In the genomic region with DNA sequence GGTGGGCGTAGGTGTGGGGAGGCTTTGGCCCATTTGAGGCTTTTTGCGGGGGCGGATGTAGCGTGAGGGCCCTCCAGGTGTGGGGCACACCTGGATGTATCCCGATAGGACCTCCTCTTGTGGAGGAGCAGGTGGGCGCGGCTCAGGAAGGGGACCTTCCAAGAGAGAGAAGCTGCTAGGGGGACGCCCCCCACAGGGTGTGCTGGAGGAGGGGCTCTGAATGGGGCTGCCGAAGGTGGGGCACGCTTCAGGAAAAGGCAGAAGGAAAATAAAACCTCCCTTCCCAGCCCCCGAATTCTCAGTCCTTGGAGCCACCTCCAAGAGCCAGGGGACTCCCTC, we compare ENCODE assay signal across 9 cellular contexts. TPM values are rescaled to one million over a fixed set of nuclear protein-coding genes. Genes with fewer than 3 reads are reported as not detected.
DNase-seq lines count a peak whose midpoint lies in the region; ATAC-seq and TF ChIP-seq lines count a peak whose summit lies in the region.
"Had no signal": no experiment of that assay in that cellular context is flagged by ENCODE, and none has a peak within 500 bp of the region (broad histone marks: within the 10 kb centered on the region; RNA-seq: fewer than 3 reads in every experiment).

No MANE protein-coding gene starts in this region.

- TF ChIP-seq RAD21 in HCT116 (IDR thresholded peaks at IDR 0.05; ENCODE audit: low read depth), result no peak

- POLR2A ChIA-PET in HCT116 (lab: Charles Lee), result no interaction called here

- TF ChIP-seq CTCF in HCT116 (IDR thresholded peaks at IDR 0.05 in 2 of 3, conservative IDR thresholded peaks at IDR 0.05 in 1 of 3; ENCODE audit: borderline replicate concordance in 1 of 3, insufficient read depth in 1 of 3, low read depth in 2 of 3, low read length in 2 of 3), result no peak
- TF ChIP-seq CTCF in WERI-Rb-1 (IDR thresholded peaks at IDR 0.05; ENCODE audit: low read depth, low read length), result no peak

- H3K9me2 ChIP-seq in HCT116 (ENCODE audit: insufficient read depth), result no peaks in the 10 kb centered on the region

- CTCF ChIA-PET in HCT116 (lab: Charles Lee), result interaction anchor here (0.8 to 1.3 kb wide), 2 partner anchors 10 to 34 kb away, joined by 3 to 5 read pairs; no protein-coding TSS in a partner anchor

- peak overlapping the region; percentile 98 for H3K4me2 ChIP-seq in HCT116 (ENCODE audit: low read length)

- BruUV-seq in HCT116 (replicated peaks; lab: Mats Ljungman, UMichigan), result no TSS peak

- no peak for TF ChIP-seq POLR2A in HCT116 (IDR thresholded peaks at IDR 0.05; ENCODE audit: borderline replicate concordance, extremely low read depth, insufficient read depth, insufficient read length)

- RAD21 ChIA-PET in HCT116 (lab: Charles Lee; ENCODE audit: low non-redundant PET in 1 of 2, low total read pairs in 2 of 2, uncharacterized antibody in 2 of 2, unreplicated experiment in 2 of 2), result interaction anchor here in 1 of 2 experiments (0.6 kb wide), 1 partner anchor 1665 kb away, joined by 5 read pairs; a partner anchor contains a TSS

- H3K4me3 ChIP-seq in HCT116 (replicated peaks in 1 of 2; ENCODE audit: low read depth in 1 of 2, low read length in 2 of 2) (peak overlapping the region; percentile 64 to 87), WERI-Rb-1 (ENCODE audit: low read depth, low read length) (peak overlapping the region; percentile 48), iPS-20b (ENCODE audit: low read length) (peak overlapping the region; percentile 72), skeletal muscle tissue (ENCODE audit: low read length in 3 of 3) (peak overlapping the region in 2 of 3 donors; percentile 66 to 70)

- no peak for DNase-seq in HCT116 (ENCODE audit: low read depth, low spot score)
- no peak for DNase-seq in WERI-Rb-1
- DNase-seq in effector CD8-positive, alpha-beta T cell (lab: John Stamatoyannopoulos, UW), result no peak
- DNase-seq in A172 (ENCODE audit: low spot score), result no peak
- no peak for DNase-seq in effector CD4-positive, alpha-beta T cell
- DNase-seq: NCI-H446 treated with DMSO at 0.1 percent for 48 hours had no signal

- H3K27me3 ChIP-seq in HCT116 (ENCODE audit: insufficient read depth, low read length) (no peaks in the 10 kb centered on the region), WERI-Rb-1 (ENCODE audit: insufficient read depth, low read depth, severe bottlenecking) (no peaks in the 10 kb centered on the region), iPS-20b (ENCODE audit: insufficient read depth, low read length) (peaks cover 8% of the 10 kb centered on the region), skeletal muscle tissue (ENCODE audit: control insufficient read depth in 3 of 3, insufficient read depth in 3 of 3, low read length in 3 of 3) (no peaks in the 10 kb centered on the region)

- no peaks in the 10 kb centered on the region for H3K9me3 ChIP-seq in HCT116 (ENCODE audit: control insufficient read depth in 1 of 2, insufficient read depth in 1 of 2, low read depth in 1 of 2, low read length in 2 of 2)
- no peaks in the 10 kb centered on the region for H3K9me3 ChIP-seq in WERI-Rb-1 (ENCODE audit: severe bottlenecking)
- no peaks in the 10 kb centered on the region for H3K9me3 ChIP-seq in iPS-20b (ENCODE audit: insufficient read depth, low read depth, low read length)
- H3K9me3 ChIP-seq in skeletal muscle tissue (ENCODE audit: control insufficient read depth in 3 of 3, low read length in 3 of 3), result no peaks in the 10 kb centered on the region

- no peak for ATAC-seq in HCT116
- no peak for ATAC-seq in HG03342 (IDR thresholded peaks at IDR 0.05; ENCODE audit: unreplicated experiment)

- H3K9ac ChIP-seq in HCT116 (ENCODE audit: low read length) (peak overlapping the region; percentile 82), iPS-20b (ENCODE audit: low read depth, low read length) (peak overlapping the region; percentile 72; the same call in 1 of the 2 replicates), skeletal muscle tissue (ENCODE audit: low read depth in 1 of 3, low read length in 3 of 3) (peak overlapping the region in 2 of 3 donors; percentile 64 to 80)

- H4K20me1 ChIP-seq in HCT116 (ENCODE audit: insufficient read depth), result no peaks in the 10 kb centered on the region

- H3K79me2 ChIP-seq in HCT116 (ENCODE audit: insufficient read depth, low read length), result no peaks in the 10 kb centered on the region

- H3K27ac ChIP-seq in HCT116 (ENCODE audit: low read depth, low read length) (peak overlapping the region; percentile 56; the same call in 1 of the 2 replicates), WERI-Rb-1 (no peak overlapping the region), iPS-20b (ENCODE audit: low read length) (no peak overlapping the region), skeletal muscle tissue (ENCODE audit: low read depth, low read length) (no peak overlapping the region)

- intact Hi-C loops in HCT116 (cut with micrococcal nuclease), result no loop called here

- no peaks in the 10 kb centered on the region for H3K36me3 ChIP-seq in HCT116 (ENCODE audit: control insufficient read depth in 1 of 2, insufficient read depth in 2 of 2, low read length in 2 of 2)
- no peaks in the 10 kb centered on the region for H3K36me3 ChIP-seq in WERI-Rb-1
- H3K36me3 ChIP-seq in iPS-20b (ENCODE audit: insufficient read depth, low read depth, low read length), result no peaks in the 10 kb centered on the region
- no peaks in the 10 kb centered on the region for H3K36me3 ChIP-seq in skeletal muscle tissue (ENCODE audit: control insufficient read depth in 3 of 3, insufficient read depth in 3 of 3, low read length in 3 of 3)

- H3K4me1 ChIP-seq in HCT116 (ENCODE audit: control insufficient read depth in 1 of 2, insufficient read depth in 2 of 2, low read length in 2 of 2), result peaks cover 3 to 16% of the 10 kb centered on the region in 2 experiments; a peak in 3 of 4 replicates
- H3K4me1 ChIP-seq in iPS-20b (ENCODE audit: insufficient read depth, low read length), result no peaks in the 10 kb centered on the region
- H3K4me1 ChIP-seq in skeletal muscle tissue (ENCODE audit: control insufficient read depth in 3 of 3, insufficient read depth in 3 of 3, low read length in 3 of 3), result peaks cover 4 to 12% (median 10%) of the 10 kb centered on the region in 3 donors

- no peak overlapping the region for H2AFZ ChIP-seq in HCT116 (ENCODE audit: low read depth, low read length, poor library complexity, severe bottlenecking)

TF ChIP-seq in HCT116, 20 proteins besides CTCF, POLR2A, EP300 and RAD21:
- TF ChIP-seq TCF7L2 (IDR thresholded peaks at IDR 0.05; ENCODE audit: borderline replicate concordance, extremely low read depth, insufficient read depth, insufficient read length) (no peak), CBX3 (IDR thresholded peaks at IDR 0.05; ENCODE audit: low read depth) (no peak), FOSL1 (IDR thresholded peaks at IDR 0.05; ENCODE audit: low read depth) (no peak)
- TF ChIP-seq, protein P1, sequence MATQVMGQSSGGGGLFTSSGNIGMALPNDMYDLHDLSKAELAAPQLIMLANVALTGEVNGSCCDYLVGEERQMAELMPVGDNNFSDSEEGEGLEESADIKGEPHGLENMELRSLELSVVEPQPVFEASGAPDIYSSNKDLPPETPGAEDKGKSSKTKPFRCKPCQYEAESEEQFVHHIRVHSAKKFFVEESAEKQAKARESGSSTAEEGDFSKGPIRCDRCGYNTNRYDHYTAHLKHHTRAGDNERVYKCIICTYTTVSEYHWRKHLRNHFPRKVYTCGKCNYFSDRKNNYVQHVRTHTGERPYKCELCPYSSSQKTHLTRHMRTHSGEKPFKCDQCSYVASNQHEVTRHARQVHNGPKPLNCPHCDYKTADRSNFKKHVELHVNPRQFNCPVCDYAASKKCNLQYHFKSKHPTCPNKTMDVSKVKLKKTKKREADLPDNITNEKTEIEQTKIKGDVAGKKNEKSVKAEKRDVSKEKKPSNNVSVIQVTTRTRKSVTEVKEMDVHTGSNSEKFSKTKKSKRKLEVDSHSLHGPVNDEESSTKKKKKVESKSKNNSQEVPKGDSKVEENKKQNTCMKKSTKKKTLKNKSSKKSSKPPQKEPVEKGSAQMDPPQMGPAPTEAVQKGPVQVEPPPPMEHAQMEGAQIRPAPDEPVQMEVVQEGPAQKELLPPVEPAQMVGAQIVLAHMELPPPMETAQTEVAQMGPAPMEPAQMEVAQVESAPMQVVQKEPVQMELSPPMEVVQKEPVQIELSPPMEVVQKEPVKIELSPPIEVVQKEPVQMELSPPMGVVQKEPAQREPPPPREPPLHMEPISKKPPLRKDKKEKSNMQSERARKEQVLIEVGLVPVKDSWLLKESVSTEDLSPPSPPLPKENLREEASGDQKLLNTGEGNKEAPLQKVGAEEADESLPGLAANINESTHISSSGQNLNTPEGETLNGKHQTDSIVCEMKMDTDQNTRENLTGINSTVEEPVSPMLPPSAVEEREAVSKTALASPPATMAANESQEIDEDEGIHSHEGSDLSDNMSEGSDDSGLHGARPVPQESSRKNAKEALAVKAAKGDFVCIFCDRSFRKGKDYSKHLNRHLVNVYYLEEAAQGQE (IDR thresholded peaks at IDR 0.05; ENCODE audit: low read depth), result no peak
- TF ChIP-seq, protein P2, sequence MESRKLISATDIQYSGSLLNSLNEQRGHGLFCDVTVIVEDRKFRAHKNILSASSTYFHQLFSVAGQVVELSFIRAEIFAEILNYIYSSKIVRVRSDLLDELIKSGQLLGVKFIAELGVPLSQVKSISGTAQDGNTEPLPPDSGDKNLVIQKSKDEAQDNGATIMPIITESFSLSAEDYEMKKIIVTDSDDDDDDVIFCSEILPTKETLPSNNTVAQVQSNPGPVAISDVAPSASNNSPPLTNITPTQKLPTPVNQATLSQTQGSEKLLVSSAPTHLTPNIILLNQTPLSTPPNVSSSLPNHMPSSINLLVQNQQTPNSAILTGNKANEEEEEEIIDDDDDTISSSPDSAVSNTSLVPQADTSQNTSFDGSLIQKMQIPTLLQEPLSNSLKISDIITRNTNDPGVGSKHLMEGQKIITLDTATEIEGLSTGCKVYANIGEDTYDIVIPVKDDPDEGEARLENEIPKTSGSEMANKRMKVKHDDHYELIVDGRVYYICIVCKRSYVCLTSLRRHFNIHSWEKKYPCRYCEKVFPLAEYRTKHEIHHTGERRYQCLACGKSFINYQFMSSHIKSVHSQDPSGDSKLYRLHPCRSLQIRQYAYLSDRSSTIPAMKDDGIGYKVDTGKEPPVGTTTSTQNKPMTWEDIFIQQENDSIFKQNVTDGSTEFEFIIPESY (IDR thresholded peaks at IDR 0.05; ENCODE audit: extremely low read depth, insufficient replicate concordance, low read length), result no peak
TF ChIP-seq in HCT116: peak in this region for 0.

RNA-seq across cellular contexts. Expression of a gene that starts 0.6 kb away (rescaled TPM):
- 5.1 TPM for total RNA-seq in HCT116 (2021; ENCODE audit: unreplicated experiment)
- polyA plus RNA-seq in HCT116 (2012), result 4.2 and 4.5 TPM in 2 replicates
- total RNA-seq in skeletal muscle tissue, result under 0.01 TPM
- total RNA-seq in A172 (2014; rRNA removed; shearing (Covaris generic)), result not detected in 2 replicates

RNA-seq across cellular contexts. Expression of a gene that starts 32.1 kb away (rescaled TPM):
- total RNA-seq in HCT116 (2021; ENCODE audit: unreplicated experiment), result not detected
- not detected in 2 replicates for polyA plus RNA-seq in HCT116 (2012)
- not detected for total RNA-seq in skeletal muscle tissue
- total RNA-seq in A172 (2014; rRNA removed; shearing (Covaris generic)), result not detected in 2 replicates
